ENCODE assay signal across 8 cellular contexts in the genomic region with DNA sequence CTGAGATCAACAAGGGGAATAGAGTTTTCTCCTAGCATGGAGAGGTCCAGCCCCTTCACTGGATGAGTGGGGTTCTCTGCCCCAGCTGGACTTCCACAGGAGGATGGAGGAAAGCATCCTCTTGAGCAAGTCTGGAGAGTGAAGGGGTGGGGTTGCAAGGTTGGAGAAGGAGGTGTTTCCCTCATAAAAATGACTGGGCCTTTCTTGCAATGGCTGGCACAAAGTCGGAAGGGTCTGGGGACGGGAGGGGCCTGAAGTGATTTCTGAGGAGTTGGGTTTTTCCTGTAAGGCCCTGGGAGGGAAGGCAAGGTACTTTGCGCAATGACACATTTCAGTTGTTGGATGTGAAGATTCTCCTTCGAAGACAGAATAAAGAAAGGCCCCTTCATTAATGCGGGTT. TPM values are rescaled to one million over a fixed set of nuclear protein-coding genes. Genes with fewer than 3 reads are reported as not detected.
DNase-seq lines count a peak whose midpoint lies in the region; ATAC-seq and TF ChIP-seq lines count a peak whose summit lies in the region.

No MANE protein-coding gene starts in this region.

- DNase-seq in astrocyte of the cerebellum (ENCODE audit: low read depth) = no peak
- DNase-seq in iPS-NIHi7 (ENCODE audit: extremely low spot score) = peak; percentile 15
- no peak for DNase-seq in spleen
- DNase-seq in RPMI8226 = no peak
- no peak for DNase-seq in COLO829 (ENCODE audit: low spot score)

- peaks cover 27% of the 10 kb centered on the region for H3K4me1 ChIP-seq in HUES6 (ENCODE audit: control insufficient read depth, insufficient read depth, low read length)
- peaks cover 9 to 42% (median 28%) of the 10 kb centered on the region in 6 donors for H3K4me1 ChIP-seq in spleen

- intact Hi-C loops in spleen (cut with DNase I; ENCODE audit: low total_unique reads) = loop anchor here (10.0 kb wide), 1 partner anchor 236 kb away; no protein-coding TSS in a partner anchor

- H3K27ac ChIP-seq in HUES6 (ENCODE audit: low read depth, low read length) (no peak overlapping the region), spleen (peak overlapping the region; percentile 50 to 89 (median 84))

- TF ChIP-seq CTCF in astrocyte of the cerebellum (IDR thresholded peaks at IDR 0.05; ENCODE audit: low read depth, low read length, missing control alignments) (no peak), spleen (IDR thresholded peaks at IDR 0.05 in 8 of 11, conservative IDR thresholded peaks at IDR 0.05 in 3 of 11) (no peak)

- no peak for TF ChIP-seq POLR2A in spleen (IDR thresholded peaks at IDR 0.05)

- peaks cover 9% of the 10 kb centered on the region for H3K9me3 ChIP-seq in HUES6 (ENCODE audit: control insufficient read depth, insufficient read depth, low read depth, low read length)
- peaks cover 0 to 11% (median 7%) of the 10 kb centered on the region in 8 donors for H3K9me3 ChIP-seq in spleen

- H3K9ac ChIP-seq in HUES6 (ENCODE audit: low read length) = peak overlapping the region; percentile 67

- H3K27me3 ChIP-seq in HUES6 (ENCODE audit: control insufficient read depth, insufficient read depth, low read length) (no peaks in the 10 kb centered on the region), spleen (replicated peaks in 1 of 7) (peaks cover 0 to 6% (median 0%) of the 10 kb centered on the region in 7 donors)

- 40 to 48% (median 44%) methylated on average over 5 of the region's 5 CpGs for WGBS in spleen, 5 donors

- H3K4me3 ChIP-seq in HUES6 (ENCODE audit: low read depth, low read length) (peak overlapping the region; percentile 82), astrocyte of the cerebellum (ENCODE audit: low read depth, low read length) (peak overlapping the region; percentile 72), spleen (peak overlapping the region; percentile 70 to 96 (median 85))

- in situ Hi-C loops in astrocyte of the cerebellum (cut with HindIII; ENCODE audit: low sequenced_read_pairs) = no loop called here

- H3K36me3 ChIP-seq in HUES6 (ENCODE audit: control insufficient read depth, insufficient read depth, low read length) (no peaks in the 10 kb centered on the region), spleen (no peaks in the 10 kb centered on the region)

- no peak for ATAC-seq in GM19452 (IDR thresholded peaks at IDR 0.05; ENCODE audit: unreplicated experiment)
- no peak for ATAC-seq in GM18870 (IDR thresholded peaks at IDR 0.05; ENCODE audit: unreplicated experiment)

RNA-seq across cellular contexts. Expression of a gene that starts 0.9 kb away (rescaled TPM):
- total RNA-seq in spleen = 10 to 100 TPM in 6 of 7 donors, 1 to 10 TPM in 1; 8.3 to 34.9 (median 21.2) TPM
- polyA plus RNA-seq in spleen = 1 to 10 TPM; 2.2 to 3.0 (median 2.4) TPM
